Comparison of ENCODE assay signal across 13 cellular contexts in the genomic region with DNA sequence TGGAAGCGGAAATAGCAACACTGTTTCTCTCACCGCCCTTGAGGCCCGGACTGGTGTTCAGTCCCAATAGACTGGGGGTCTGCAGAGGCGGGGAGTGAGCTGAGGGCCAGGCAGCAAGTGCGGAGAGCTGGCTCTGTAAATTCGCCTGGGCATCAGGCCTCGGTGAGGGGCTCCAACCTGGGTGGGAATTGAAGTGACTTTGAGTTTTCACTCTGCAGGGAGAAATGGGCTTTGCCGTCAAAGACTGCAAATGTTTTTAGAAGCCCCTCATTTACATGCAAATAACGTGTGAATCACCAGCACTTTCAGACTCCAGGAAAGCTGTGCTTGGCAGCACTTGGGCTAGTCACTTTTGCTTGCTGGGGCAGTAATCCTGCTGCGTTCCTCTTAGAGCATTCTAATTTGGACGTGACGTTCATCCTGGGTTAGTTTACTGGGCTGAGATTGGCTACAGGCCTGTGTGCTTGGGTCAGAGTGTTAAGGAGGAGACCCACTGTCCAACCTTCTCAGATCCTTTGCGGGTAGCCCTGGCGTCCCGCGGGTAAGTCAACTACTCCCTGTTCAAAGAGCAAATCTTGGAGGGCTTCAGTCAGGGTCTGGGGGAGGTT.
DNase-seq lines count a peak whose midpoint lies in the region; ATAC-seq and TF ChIP-seq lines count a peak whose summit lies in the region.
"Had no signal": no experiment of that assay in that cellular context is flagged by ENCODE, and none has a peak within 500 bp of the region (broad histone marks: within the 10 kb centered on the region; RNA-seq: fewer than 3 reads in every experiment).

No MANE protein-coding gene starts in this region.

- peaks cover 61% of the 10 kb centered on the region for H3K36me3 Mint-ChIP-seq in stimulated activated effector memory CD8-positive, alpha-beta T cell treated with anti-CD3 and anti-CD28 coated beads, Interleukin-12 subunit alpha, Interleukin-12 subunit beta, amount 100 ng/mL, for 72 hours

- no peak for TF ChIP-seq CTCF in IMR-90 (conservative IDR thresholded peaks at IDR 0.05; ENCODE audit: low read depth, low read length)

- ATAC-seq in IMR-90 (ENCODE audit: low read depth) (no peak), left lobe of liver (no peak)
- no peak for ATAC-seq in stimulated activated effector memory CD8-positive, alpha-beta T cell treated with anti-CD3 and anti-CD28 coated beads, Interleukin-12 subunit alpha, Interleukin-12 subunit beta, amount 100 ng/mL, for 72 hours
- ATAC-seq: pancreas had no signal

- H2BK20ac ChIP-seq in IMR-90 (ENCODE audit: low read depth, low read length) = peak overlapping the region; percentile 37

- H2AK9ac ChIP-seq in IMR-90 (replicated peaks; ENCODE audit: low read depth, low read length, poor library complexity) = peak overlapping the region; percentile 51

- no TSS peak for BruUV-seq in IMR-90 (replicated peaks; lab: Mats Ljungman, UMichigan)

- intact Hi-C loops in IMR-90 (cut with micrococcal nuclease) = no loop called here

- H3K27ac Mint-ChIP-seq in stimulated activated effector memory CD8-positive, alpha-beta T cell treated with anti-CD3 and anti-CD28 coated beads, Interleukin-12 subunit alpha, Interleukin-12 subunit beta, amount 100 ng/mL, for 72 hours = peak overlapping the region; percentile 75
- H3K27ac Mint-ChIP-seq: stimulated activated naive CD8-positive, alpha-beta T cell treated with anti-CD3 and anti-CD28 coated beads, Interleukin-15, Interleukin-2, amounts not matched to agents 100 ng/mL and 50 ng/mL, for 24 hours had no signal

- peaks cover 72% of the 10 kb centered on the region for H3K36me3 ChIP-seq in IMR-90 (ENCODE audit: control insufficient read depth, insufficient read depth, low read length)

- peak overlapping the region; percentile 40 to 92; a peak in 3 of 4 replicates for H4K8ac ChIP-seq in IMR-90 (ENCODE audit: low read depth in 2 of 2, low read length in 2 of 2)

- peak overlapping the region; percentile 22; the same call in 1 of the 2 replicates for H3K23ac ChIP-seq in IMR-90 (ENCODE audit: low read depth, low read length)

- dilution Hi-C loops in IMR-90 (cut with HindIII; ENCODE audit: low sequenced_read_pairs, unreplicated experiment) = no loop called here

- no peak overlapping the region for H3K4me3 Mint-ChIP-seq in stimulated activated effector memory CD8-positive, alpha-beta T cell treated with anti-CD3 and anti-CD28 coated beads, Interleukin-12 subunit alpha, Interleukin-12 subunit beta, amount 100 ng/mL, for 72 hours
- H3K4me3 Mint-ChIP-seq: stimulated activated naive CD8-positive, alpha-beta T cell treated with anti-CD3 and anti-CD28 coated beads, Interleukin-15, Interleukin-2, amounts not matched to agents 100 ng/mL and 50 ng/mL, for 24 hours had no signal

- peak overlapping the region; percentile 91 for H4K91ac ChIP-seq in IMR-90 (ENCODE audit: insufficient read depth, low read depth, low read length)

- peak overlapping the region; percentile 86 for H3K4ac ChIP-seq in IMR-90 (ENCODE audit: low read depth, low read length)

- peak overlapping the region; percentile 51 for H2BK120ac ChIP-seq in IMR-90 (ENCODE audit: low read depth, low read length)

- in situ Hi-C loops in IMR-90 (cut with MboI; ENCODE audit: low sequenced_read_pairs) = no loop called here

- peaks cover 69% of the 10 kb centered on the region for H3K4me1 ChIP-seq in IMR-90 (ENCODE audit: control insufficient read depth, insufficient read depth, low read length)

- H3K56ac ChIP-seq in IMR-90 (ENCODE audit: extremely low read depth, insufficient read depth, low read length) = no peak overlapping the region

- H3K9ac ChIP-seq in IMR-90 (ENCODE audit: low read depth, low read length) = no peak overlapping the region; the same call in 1 of the 2 replicates

- peaks cover 52 to 96% of the 10 kb centered on the region in 2 experiments for H3K79me1 ChIP-seq in IMR-90 (ENCODE audit: low read depth in 1 of 2, low read length in 2 of 2)

- H3K9me3 ChIP-seq in IMR-90 (ENCODE audit: control insufficient read depth, insufficient read depth, low read length) = no peaks in the 10 kb centered on the region
- H3K9me3 ChIP-seq: pancreas had no signal

- H3K4me1 Mint-ChIP-seq in stimulated activated effector memory CD8-positive, alpha-beta T cell treated with anti-CD3 and anti-CD28 coated beads, Interleukin-12 subunit alpha, Interleukin-12 subunit beta, amount 100 ng/mL, for 72 hours = peaks cover 54% of the 10 kb centered on the region

- H2AFZ ChIP-seq in IMR-90 (replicated peaks; ENCODE audit: low read length, poor library complexity) = no peak overlapping the region

- H3K9me3 Mint-ChIP-seq in stimulated activated effector memory CD8-positive, alpha-beta T cell treated with anti-CD3 and anti-CD28 coated beads, Interleukin-12 subunit alpha, Interleukin-12 subunit beta, amount 100 ng/mL, for 72 hours = no peaks in the 10 kb centered on the region
- H3K9me3 Mint-ChIP-seq: stimulated activated naive CD8-positive, alpha-beta T cell treated with anti-CD3 and anti-CD28 coated beads, Interleukin-15, Interleukin-2, amounts not matched to agents 100 ng/mL and 50 ng/mL, for 24 hours had no signal

- CTCF ChIA-PET in IMR-90 (lab: Yijun Ruan, JAX) = no interaction called here

- no CpG with 5 or more reads among the region's 16 CpGs for WGBS in IMR-90 (ENCODE audit: extremely low coverage in 2 of 2, insufficient read length in 1 of 2), 2 experiments

- peak overlapping the region; percentile 93 for H3K14ac ChIP-seq in IMR-90 (replicated peaks; ENCODE audit: low read depth, low read length)

- peak overlapping the region; percentile 99; the same call in 1 of the 2 replicates for H2AK5ac ChIP-seq in IMR-90 (ENCODE audit: low read depth, low read length)

- H3K27me3 ChIP-seq in IMR-90 (ENCODE audit: control insufficient read depth, insufficient read depth, low read length) = no peaks in the 10 kb centered on the region
- H3K27me3 ChIP-seq: pancreas had no signal

- no peak overlapping the region for H3K4me3 ChIP-seq in IMR-90 (ENCODE audit: insufficient read depth, low read depth, low read length)
- H3K4me3 ChIP-seq: pancreas had no signal

- H3K4me2 ChIP-seq in IMR-90 (ENCODE audit: low read depth, low read length) = no peak overlapping the region

- POLR2A ChIA-PET in IMR-90 (lab: Charles Lee; ENCODE audit: unreplicated experiment) = interaction anchor here (0.5 kb wide), 1 partner anchor 52 kb away, joined by 5 read pairs; no protein-coding TSS in a partner anchor

- H2BK15ac ChIP-seq in IMR-90 (ENCODE audit: low read depth, low read length) = no peak overlapping the region

- H2BK5ac ChIP-seq in IMR-90 (ENCODE audit: low read depth, low read length, poor library complexity, severe bottlenecking) = peak overlapping the region; percentile 75

- H3K9me1 ChIP-seq in IMR-90 (ENCODE audit: insufficient read depth, low read length) = peaks cover 73% of the 10 kb centered on the region

- TF ChIP-seq RAD21 in IMR-90 (IDR thresholded peaks at IDR 0.05; ENCODE audit: low read length) = no peak

- peaks cover 41% of the 10 kb centered on the region for H4K20me1 ChIP-seq in IMR-90 (ENCODE audit: insufficient read depth, low read length)

- peak overlapping the region; percentile 25 for H4K5ac ChIP-seq in IMR-90 (ENCODE audit: low read depth, low read length)

- TF ChIP-seq POLR2A in IMR-90 (IDR thresholded peaks at IDR 0.05; ENCODE audit: low read depth, low read length) = no peak

- peak overlapping the region; percentile 36; the same call in 1 of the 2 replicates for H3K18ac ChIP-seq in IMR-90 (ENCODE audit: low read depth, low read length)

- DNase-seq in IMR-90 (no peak), caudate nucleus (lab: John Stamatoyannopoulos, UW) (peak in 7 of 61 donors; percentile 2 to 45 (median 17)), iPS-NIHi11 (ENCODE audit: low spot score) (peak; percentile 65), NCI-H2029 treated with DMSO at 0.1 percent for 48 hours (lab: John Stamatoyannopoulos, UW) (no peak), NCI-H2227 (lab: John Stamatoyannopoulos, UW; ENCODE audit: unreplicated experiment) (no peak), left lobe of liver (ENCODE audit: low spot score) (no peak)
- DNase-seq in stimulated activated effector memory CD8-positive, alpha-beta T cell treated with anti-CD3 and anti-CD28 coated beads, Interleukin-12 subunit alpha, Interleukin-12 subunit beta, amount 100 ng/mL, for 72 hours (ENCODE audit: low spot score in 2 of 2) = no peak
- no peak for DNase-seq in activated effector memory CD4-positive, alpha-beta T cell treated with Interleukin-2 at 50 U/mL for 16 hours
- DNase-seq: Karpas-422; NCI-H2171; pancreas; stimulated activated CD4-positive, alpha-beta T cell treated with anti-CD3 and anti-CD28 coated beads, Interleukin-4, amount 100 ng/mL, for 1 hour had no signal

- H3K27ac ChIP-seq in IMR-90 (ENCODE audit: insufficient read depth, low read length) = peak overlapping the region; percentile 89
- H3K27ac ChIP-seq in caudate nucleus (ENCODE audit: low read depth, low read length) = peak overlapping the region; percentile 52
- H3K27ac ChIP-seq: pancreas had no signal

TF ChIP-seq in IMR-90, 13 proteins besides CTCF, POLR2A, EP300 and RAD21 (continues in another document):
- TF ChIP-seq FOS (IDR thresholded peaks at IDR 0.05; ENCODE audit: low read depth, low read length) (no peak), SMC3 (IDR thresholded peaks at IDR 0.05; ENCODE audit: low read depth, low read length) (no peak), MAZ (IDR thresholded peaks at IDR 0.05; ENCODE audit: borderline replicate concordance, low read depth, low read length) (no peak), NFE2L2 (IDR thresholded peaks at IDR 0.05; ENCODE audit: low read depth, low read length) (no peak), CHD1 (IDR thresholded peaks at IDR 0.05; ENCODE audit: low read depth, low read length) (no peak), BHLHE40 (IDR thresholded peaks at IDR 0.05; ENCODE audit: low read depth, low read length) (no peak), RFX5 (IDR thresholded peaks at IDR 0.05; ENCODE audit: low read depth, low read length) (no peak)
- TF ChIP-seq, protein P1, sequence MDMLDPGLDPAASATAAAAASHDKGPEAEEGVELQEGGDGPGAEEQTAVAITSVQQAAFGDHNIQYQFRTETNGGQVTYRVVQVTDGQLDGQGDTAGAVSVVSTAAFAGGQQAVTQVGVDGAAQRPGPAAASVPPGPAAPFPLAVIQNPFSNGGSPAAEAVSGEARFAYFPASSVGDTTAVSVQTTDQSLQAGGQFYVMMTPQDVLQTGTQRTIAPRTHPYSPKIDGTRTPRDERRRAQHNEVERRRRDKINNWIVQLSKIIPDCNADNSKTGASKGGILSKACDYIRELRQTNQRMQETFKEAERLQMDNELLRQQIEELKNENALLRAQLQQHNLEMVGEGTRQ (IDR thresholded peaks at IDR 0.05; ENCODE audit: low read depth, low read length) = no peak
